Comparison of ENCODE assay signal across 14 cellular contexts in genomic region chr16:87636741-87637140, GRCh38. TPM values are rescaled to one million over a fixed set of nuclear protein-coding genes. Genes with fewer than 3 reads are reported as not detected.
A peak's percentile ranks its signal among the peaks of the same experiment; 100 is the strongest.
DNase-seq lines count a peak whose midpoint lies in the region; ATAC-seq and TF ChIP-seq lines count a peak whose summit lies in the region.
"Had no signal": no experiment of that assay in that cellular context is flagged by ENCODE, and none has a peak within 500 bp of the region (broad histone marks: within the 10 kb centered on the region; RNA-seq: fewer than 3 reads in every experiment).

No MANE protein-coding gene starts in this region.

- H3K4me3 ChIP-seq in OCI-LY1 (ENCODE audit: low read depth, low read length, poor library complexity, severe bottlenecking) (no peak overlapping the region), osteoblast (ENCODE audit: insufficient read depth, low read length) (no peak overlapping the region)
- H3K4me3 ChIP-seq: left lung, mucosa of descending colon, thyroid gland had no signal

- H3K27ac ChIP-seq in OCI-LY1 (ENCODE audit: low read depth, low read length, poor library complexity, severe bottlenecking) (no peak overlapping the region), osteoblast (ENCODE audit: low read depth, low read length) (no peak overlapping the region)
- H3K27ac ChIP-seq: left lung, thyroid gland had no signal

- H3K9me3 ChIP-seq in OCI-LY1 (ENCODE audit: low read length) (no peaks in the 10 kb centered on the region), osteoblast (ENCODE audit: low read depth, low read length) (no peaks in the 10 kb centered on the region)
- H3K9me3 ChIP-seq: left lung, mucosa of descending colon, spleen, thyroid gland had no signal

- H3K4me1 ChIP-seq in OCI-LY1 (ENCODE audit: insufficient read depth, low read length, severe bottlenecking) (peaks cover 20% of the 10 kb centered on the region), osteoblast (ENCODE audit: insufficient read depth, low read length) (no peaks in the 10 kb centered on the region)

- no peak for ATAC-seq in activated CD8-positive, alpha-beta T cell treated with anti-CD3 and anti-CD28 coated beads for 36 hours
- ATAC-seq in activated CD8-positive, alpha-beta T cell treated with anti-CD3 and anti-CD28 coated beads, Interleukin-2, amount 10 ng/mL, durations not matched to agents 7 days and 5 days: no peak
- ATAC-seq in effector memory CD8-positive, alpha-beta T cell (replicated peaks): no peak

- H3K9me2 ChIP-seq in OCI-LY1 (ENCODE audit: low read depth, low read length): no peaks in the 10 kb centered on the region

- H3K36me3 Mint-ChIP-seq in activated CD8-positive, alpha-beta T cell treated with anti-CD3 and anti-CD28 coated beads for 36 hours (ENCODE audit: low read depth): no peaks in the 10 kb centered on the region
- H3K36me3 Mint-ChIP-seq in activated CD8-positive, alpha-beta T cell treated with anti-CD3 and anti-CD28 coated beads, Interleukin-2, amount 10 ng/mL, durations not matched to agents 7 days and 5 days (ENCODE audit: low read depth): no peaks in the 10 kb centered on the region
- H3K36me3 Mint-ChIP-seq in effector memory CD8-positive, alpha-beta T cell (ENCODE audit: insufficient read depth): no peaks in the 10 kb centered on the region

- H3K9me3 Mint-ChIP-seq in activated CD8-positive, alpha-beta T cell treated with anti-CD3 and anti-CD28 coated beads for 36 hours: no peaks in the 10 kb centered on the region
- no peaks in the 10 kb centered on the region for H3K9me3 Mint-ChIP-seq in activated CD8-positive, alpha-beta T cell treated with anti-CD3 and anti-CD28 coated beads, Interleukin-2, amount 10 ng/mL, durations not matched to agents 7 days and 5 days (ENCODE audit: insufficient read depth)
- no peaks in the 10 kb centered on the region for H3K9me3 Mint-ChIP-seq in effector memory CD8-positive, alpha-beta T cell

- H3K27me3 Mint-ChIP-seq in activated CD8-positive, alpha-beta T cell treated with anti-CD3 and anti-CD28 coated beads for 36 hours: no peaks in the 10 kb centered on the region
- peaks cover 2% of the 10 kb centered on the region for H3K27me3 Mint-ChIP-seq in activated CD8-positive, alpha-beta T cell treated with anti-CD3 and anti-CD28 coated beads, Interleukin-2, amount 10 ng/mL, durations not matched to agents 7 days and 5 days (ENCODE audit: low read depth)
- H3K27me3 Mint-ChIP-seq in effector memory CD8-positive, alpha-beta T cell: peaks cover 8 to 30% of the 10 kb centered on the region in 2 donors

- H3K27ac Mint-ChIP-seq in activated CD8-positive, alpha-beta T cell treated with anti-CD3 and anti-CD28 coated beads for 36 hours: no peak overlapping the region
- H3K27ac Mint-ChIP-seq in activated CD8-positive, alpha-beta T cell treated with anti-CD3 and anti-CD28 coated beads, Interleukin-2, amount 10 ng/mL, durations not matched to agents 7 days and 5 days: no peak overlapping the region
- H3K27ac Mint-ChIP-seq in effector memory CD8-positive, alpha-beta T cell: peak overlapping the region in 1 of 2 donors; percentile 49

- H3K9ac ChIP-seq in OCI-LY1 (ENCODE audit: low read length): no peak overlapping the region

- H3K4me2 ChIP-seq in OCI-LY1 (ENCODE audit: low read length) (peak overlapping the region; percentile 76; the same call in 1 of the 2 replicates), osteoblast (ENCODE audit: insufficient read depth, low read length) (peak overlapping the region; percentile 75)

- peaks cover 7% of the 10 kb centered on the region; the same call in 1 of the 2 replicates for H3K27me3 ChIP-seq in OCI-LY1 (ENCODE audit: insufficient read depth, low read length)
- H3K27me3 ChIP-seq in osteoblast (ENCODE audit: insufficient read depth, low read length): peaks cover 31% of the 10 kb centered on the region
- H3K27me3 ChIP-seq: thyroid gland had no signal

- H2AFZ ChIP-seq in OCI-LY1 (ENCODE audit: low read length) (no peak overlapping the region), osteoblast (ENCODE audit: low read length) (no peak overlapping the region)

- peak; percentile 27 for TF ChIP-seq CTCF in activated CD8-positive, alpha-beta T cell treated with anti-CD3 and anti-CD28 coated beads for 36 hours (IDR thresholded peaks at IDR 0.05)
- TF ChIP-seq CTCF in OCI-LY1 (IDR thresholded peaks at IDR 0.05; ENCODE audit: low read length) (no peak; the same call in 1 of the 2 replicates), osteoblast (IDR thresholded peaks at IDR 0.05; ENCODE audit: extremely low read depth, low read depth, low read length) (no peak)

- H3K36me3 ChIP-seq in OCI-LY1 (ENCODE audit: insufficient read depth, low read length) (no peaks in the 10 kb centered on the region), osteoblast (ENCODE audit: insufficient read depth, low read length) (no peaks in the 10 kb centered on the region)
- H3K36me3 ChIP-seq: left lung, spleen, thyroid gland had no signal

- no peak overlapping the region for H3K4me3 Mint-ChIP-seq in activated CD8-positive, alpha-beta T cell treated with anti-CD3 and anti-CD28 coated beads for 36 hours
- no peak overlapping the region for H3K4me3 Mint-ChIP-seq in activated CD8-positive, alpha-beta T cell treated with anti-CD3 and anti-CD28 coated beads, Interleukin-2, amount 10 ng/mL, durations not matched to agents 7 days and 5 days
- peak overlapping the region; percentile 86 to 91 for H3K4me3 Mint-ChIP-seq in effector memory CD8-positive, alpha-beta T cell

- H3K4me1 Mint-ChIP-seq in activated CD8-positive, alpha-beta T cell treated with anti-CD3 and anti-CD28 coated beads for 36 hours (ENCODE audit: low read depth): peaks cover 17% of the 10 kb centered on the region
- peaks cover 18% of the 10 kb centered on the region for H3K4me1 Mint-ChIP-seq in activated CD8-positive, alpha-beta T cell treated with anti-CD3 and anti-CD28 coated beads, Interleukin-2, amount 10 ng/mL, durations not matched to agents 7 days and 5 days (ENCODE audit: low read depth)
- peaks cover 13 to 15% of the 10 kb centered on the region in 2 donors for H3K4me1 Mint-ChIP-seq in effector memory CD8-positive, alpha-beta T cell (ENCODE audit: low read depth in 2 of 2)

- intact Hi-C loops in activated CD8-positive, alpha-beta T cell treated with anti-CD3 and anti-CD28 coated beads for 36 hours (cut with micrococcal nuclease): loop anchor here (5.0 to 10.0 kb wide), 3 partner anchors 52 to 219 kb away; no protein-coding TSS in a partner anchor

- POLR2A ChIA-PET in activated CD8-positive, alpha-beta T cell treated with anti-CD3 and anti-CD28 coated beads for 36 hours (lab: Charles Lee): interaction anchor here (1.3 kb wide), 1 partner anchor 9 kb away, joined by 3 read pairs; no protein-coding TSS in a partner anchor
- POLR2A ChIA-PET in activated CD8-positive, alpha-beta T cell treated with anti-CD3 and anti-CD28 coated beads, Interleukin-2, amount 10 ng/mL, durations not matched to agents 7 days and 5 days (lab: Charles Lee): no interaction called here

- H4K20me1 ChIP-seq in OCI-LY1 (ENCODE audit: insufficient read depth, low read length) (no peaks in the 10 kb centered on the region), osteoblast (ENCODE audit: insufficient read depth, low read length) (no peaks in the 10 kb centered on the region)

- H3F3A ChIP-seq in OCI-LY1 (ENCODE audit: insufficient read depth, low read length): no peaks in the 10 kb centered on the region

- no peaks in the 10 kb centered on the region for H3K79me2 ChIP-seq in OCI-LY1 (ENCODE audit: insufficient read depth, low read length)
- H3K79me2 ChIP-seq in osteoblast (ENCODE audit: insufficient read depth, low read length): no peaks in the 10 kb centered on the region

- no peak for DNase-seq in activated CD8-positive, alpha-beta T cell treated with anti-CD3 and anti-CD28 coated beads for 36 hours
- no peak for DNase-seq in activated CD8-positive, alpha-beta T cell treated with anti-CD3 and anti-CD28 coated beads, Interleukin-2, amount 10 ng/mL, durations not matched to agents 7 days and 5 days
- DNase-seq in effector memory CD8-positive, alpha-beta T cell: no peak
- no peak for DNase-seq in osteoblast (ENCODE audit: insufficient read length, low spot score, missing footprints)
- no peak for DNase-seq in SW 1271 (lab: John Stamatoyannopoulos, UW)
- DNase-seq in OCI-M1 (lab: John Stamatoyannopoulos, UW): no peak
- DNase-seq in activated CD4-positive, alpha-beta T cell treated with anti-CD3 and anti-CD28 coated beads, Interleukin-2, amount 50 U/mL, for 4 hours: no peak

- CTCF ChIA-PET in activated CD8-positive, alpha-beta T cell treated with anti-CD3 and anti-CD28 coated beads for 36 hours (lab: Charles Lee): interaction anchor here (0.7 to 4.1 kb wide), 62 partner anchors 9 to 1072 kb away, joined by 3 to 42 read pairs (median 6); partner anchors contain the start of genes C16orf95, JPH3 and MAP1LC3B
- CTCF ChIA-PET in activated CD8-positive, alpha-beta T cell treated with anti-CD3 and anti-CD28 coated beads, Interleukin-2, amount 10 ng/mL, durations not matched to agents 7 days and 5 days (lab: Charles Lee): interaction anchor here (0.7 to 3.7 kb wide), 26 partner anchors 12 to 321 kb away, joined by 3 to 38 read pairs (median 4); partner anchors contain the start of genes FBXO31 and KLHDC4

RNA-seq across cellular contexts. Expression of gene JPH3, which starts 34.4 kb away (rescaled TPM):
- under 1 TPM; 0.07 to 0.09 TPM for total RNA-seq in activated CD8-positive, alpha-beta T cell treated with anti-CD3 and anti-CD28 coated beads for 36 hours
- total RNA-seq in activated CD8-positive, alpha-beta T cell treated with anti-CD3 and anti-CD28 coated beads, Interleukin-2, amount 10 ng/mL, durations not matched to agents 7 days and 5 days: not detected
- total RNA-seq in osteoblast: under 0.01 TPM in 1 of 2 replicates, not detected in the other
- total RNA-seq: fibroblast of villous mesenchyme; spleen; T-helper 2 cell treated with Interferon-gamma antibody and Interleukin-4, amounts not matched to agents 100 ng/mL and 5 ng/mL, for 36 hours had no signal

Comparison
In these comparisons a context has a peak if more than half of its experiments do, and no peak if none do; other contexts are left out.
1. H3K4me3 Mint-ChIP-seq: peak in effector memory CD8-positive, alpha-beta T cell (2 of 2); none in activated CD8-positive, alpha-beta T cell treated with anti-CD3 and anti-CD28 coated beads for 36 hours (single experiment) and activated CD8-positive, alpha-beta T cell treated with anti-CD3 and anti-CD28 coated beads, Interleukin-2, amount 10 ng/mL, durations not matched to agents 7 days and 5 days (single experiment).